Comparison of ENCODE assay signal across 14 cellular contexts in the genomic region with DNA sequence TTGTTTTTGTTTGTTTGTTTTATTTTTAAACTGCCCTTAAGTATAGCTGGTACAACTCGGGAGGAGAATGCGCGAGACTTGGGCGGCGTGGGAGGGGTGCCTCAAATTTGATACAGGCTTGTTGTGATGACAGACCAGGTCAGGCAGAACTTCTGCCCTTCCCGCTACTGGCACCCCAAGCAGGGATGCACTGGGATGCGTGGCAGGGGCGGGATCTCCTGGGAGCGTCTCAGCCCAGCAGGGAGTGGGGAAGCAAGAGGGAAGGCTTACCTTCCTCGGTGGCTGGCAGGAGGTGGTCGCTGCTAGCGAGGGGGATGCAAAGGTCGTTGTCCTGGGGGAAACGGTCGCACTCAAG. TPM values are rescaled to one million over a fixed set of nuclear protein-coding genes. Genes with fewer than 3 reads are reported as not detected.
A peak's percentile ranks its signal among the peaks of the same experiment; 100 is the strongest.
DNase-seq lines count a peak whose midpoint lies in the region; ATAC-seq and TF ChIP-seq lines count a peak whose summit lies in the region.
"Had no signal": no experiment of that assay in that cellular context is flagged by ENCODE, and none has a peak within 500 bp of the region (broad histone marks: within the 10 kb centered on the region; RNA-seq: fewer than 3 reads in every experiment).

No MANE protein-coding gene starts in this region.

- H3K36me3 Mint-ChIP-seq in IgD-negative memory B cell: no peaks in the 10 kb centered on the region
- peaks cover 14% of the 10 kb centered on the region for H3K36me3 Mint-ChIP-seq in neural crest cell (ENCODE audit: low read depth)

- peak overlapping the region; percentile 83 for H3K4me2 ChIP-seq in BLaER1

- peaks cover 72% of the 10 kb centered on the region for H3K27me3 ChIP-seq in BLaER1
- peaks cover 13 to 35% of the 10 kb centered on the region in 2 donors for H3K27me3 ChIP-seq in esophagus (ENCODE audit: control insufficient read depth in 1 of 2, insufficient read depth in 2 of 2, low read length in 2 of 2)

- H3K9me3 ChIP-seq in BLaER1 (peaks cover 33% of the 10 kb centered on the region), esophagus (ENCODE audit: control insufficient read depth in 2 of 2, insufficient read depth in 1 of 2, low read depth in 1 of 2, low read length in 1 of 2) (peaks cover 2 to 6% of the 10 kb centered on the region in 2 donors)

- H3K4me1 ChIP-seq in BLaER1 (peaks cover 13% of the 10 kb centered on the region), esophagus (ENCODE audit: control insufficient read depth in 2 of 2, insufficient read depth in 2 of 2, low read length in 1 of 2) (peaks cover 13 to 22% of the 10 kb centered on the region in 2 donors)

- TF ChIP-seq CTCF in neural crest cell (conservative IDR thresholded peaks at IDR 0.05): no peak

- H3K27ac ChIP-seq in BLaER1 (no peak overlapping the region), esophagus (ENCODE audit: low read depth in 2 of 2, low read length in 1 of 2) (no peak overlapping the region)

- H3K4me3 ChIP-seq in BLaER1 (peak overlapping the region; percentile 59; the same call in 1 of the 2 replicates), esophagus (ENCODE audit: low read depth in 1 of 2, low read length in 2 of 2) (peak overlapping the region; percentile 12 to 46)
- H3K4me3 ChIP-seq: K562 had no signal

- peak overlapping the region; percentile 37 to 83 (median 60) for H3K4me3 Mint-ChIP-seq in IgD-negative memory B cell
- peak overlapping the region; percentile 97 for H3K4me3 Mint-ChIP-seq in neural crest cell

- H3K9me3 Mint-ChIP-seq in IgD-negative memory B cell (peaks cover 0 to 3% (median 0%) of the 10 kb centered on the region in 3 donors), neural crest cell (no peaks in the 10 kb centered on the region)

- ATAC-seq in HG02678 (IDR thresholded peaks at IDR 0.05; ENCODE audit: unreplicated experiment): no peak
- ATAC-seq: K562 had no signal

- H3K9ac ChIP-seq in BLaER1: no peak overlapping the region

- DNase-seq in neural crest cell (ENCODE audit: low read depth, low spot score): no peak
- no peak for DNase-seq in NCI-H2171 treated with DMSO at 0.1 percent for 48 hours (lab: John Stamatoyannopoulos, UW)
- DNase-seq in NCI-H2196 (lab: John Stamatoyannopoulos, UW; ENCODE audit: unreplicated experiment): no peak
- DNase-seq in DMS114 treated with DMSO at 0.1 percent for 48 hours (lab: John Stamatoyannopoulos, UW; ENCODE audit: unreplicated experiment): no peak
- DNase-seq: activated effector memory CD4-positive, alpha-beta T cell treated with anti-CD3 and anti-CD28 coated beads, Interleukin-2, amount 50 U/mL, for 16 hours; NCI-H187; OCI-M1 had no signal

- H3K27me3 Mint-ChIP-seq in IgD-negative memory B cell (peaks cover 58% of the 10 kb centered on the region), neural crest cell (ENCODE audit: low read depth) (peaks cover 28% of the 10 kb centered on the region)

- H3K27ac Mint-ChIP-seq in IgD-negative memory B cell (peak overlapping the region in 1 of 3 donors; percentile 87), neural crest cell (ENCODE audit: unreplicated experiment) (peak overlapping the region; percentile 97)

- WGBS in esophagus, 2 donors: 15 to 19% methylated on average over 15 of the region's 15 CpGs

- peaks cover 16 to 36% (median 25%) of the 10 kb centered on the region in 3 donors for H3K4me1 Mint-ChIP-seq in IgD-negative memory B cell
- H3K4me1 Mint-ChIP-seq in neural crest cell: peaks cover 78% of the 10 kb centered on the region

- peaks cover 45% of the 10 kb centered on the region for H4K20me1 ChIP-seq in BLaER1

- no peaks in the 10 kb centered on the region for H3K36me3 ChIP-seq in BLaER1
- no peaks in the 10 kb centered on the region for H3K36me3 ChIP-seq in esophagus (ENCODE audit: control insufficient read depth in 2 of 2, insufficient read depth in 2 of 2, low read length in 1 of 2)

RNA-seq across cellular contexts. Expression of a gene that starts 0.8 kb away (rescaled TPM):
- polyA plus RNA-seq in IgD-negative memory B cell (not detected), esophagus (10 to 100 TPM in 1 of 2 donors, 1 to 10 TPM in 1; 5.0 to 16.4 TPM)
- total RNA-seq in neural crest cell: 197 and 203 TPM in 2 replicates
- total RNA-seq: endothelial cell of umbilical vein, pulmonary artery endothelial cell had no signal
- polyA plus RNA-seq: K562 had no signal

RNA-seq across cellular contexts. Expression of a gene that starts 28.2 kb away (rescaled TPM):
- polyA plus RNA-seq in IgD-negative memory B cell: not detected
- polyA plus RNA-seq in esophagus: under 1 TPM; 0.06 to 0.12 TPM
- total RNA-seq in neural crest cell: 25.7 and 26.6 TPM in 2 replicates
- total RNA-seq: endothelial cell of umbilical vein, K562, pulmonary artery endothelial cell had no signal
- polyA plus RNA-seq: endothelial cell of umbilical vein, K562 had no signal
